In the genomic region with DNA sequence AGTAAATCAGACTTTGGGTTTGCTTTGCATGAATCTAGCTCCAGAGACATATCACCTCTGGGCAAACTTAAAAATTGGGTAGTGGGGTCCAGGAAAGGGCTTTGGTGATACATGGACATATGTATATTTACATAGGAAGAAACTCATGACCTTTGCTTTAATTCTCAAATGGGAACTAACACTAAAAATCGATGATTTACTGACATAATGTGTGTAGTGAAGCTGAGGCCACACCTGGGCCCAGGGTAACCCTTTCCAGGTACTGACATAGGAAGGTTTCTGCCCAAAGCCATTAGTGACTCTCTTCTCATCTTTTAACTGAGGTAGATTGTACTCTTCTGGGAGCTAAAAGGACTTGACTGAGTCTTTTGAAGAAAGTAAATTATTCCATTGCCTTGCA, we compare ENCODE assay signal across 15 cellular contexts.
DNase-seq lines count a peak whose midpoint lies in the region; ATAC-seq and TF ChIP-seq lines count a peak whose summit lies in the region.
"Had no signal": no experiment of that assay in that cellular context is flagged by ENCODE, and none has a peak within 500 bp of the region (broad histone marks: within the 10 kb centered on the region; RNA-seq: fewer than 3 reads in every experiment).

No MANE protein-coding gene starts in this region.

- no peak for DNase-seq in IMR-90
- DNase-seq in chondrocyte (ENCODE audit: low spot score) = no peak
- no peak for DNase-seq in right lobe of liver
- DNase-seq in trophoblast cell = no peak
- no peak for DNase-seq in WTC11 (ENCODE audit: low spot score)
- no peak for DNase-seq in activated CD4-positive, alpha-beta T cell treated with anti-CD3 and anti-CD28 coated beads, Interleukin-2, amount 50 U/mL, for 48 hours
- DNase-seq in GM13976 (ENCODE audit: low spot score) = no peak
- DNase-seq: 8988T; AML-193; Caco-2; CD8-positive, alpha-beta memory T cell; DND-41; GDM1; GM23248 had no signal

- H3K4me3 Mint-ChIP-seq in chondrocyte (ENCODE audit: unreplicated experiment) (no peak overlapping the region), WTC11 (no peak overlapping the region)
- H3K4me3 Mint-ChIP-seq: CD8-positive, alpha-beta memory T cell had no signal

- H3K36me3 ChIP-seq in IMR-90 (ENCODE audit: control insufficient read depth, insufficient read depth, low read length) (no peaks in the 10 kb centered on the region), right lobe of liver (no peaks in the 10 kb centered on the region), trophoblast cell (ENCODE audit: control insufficient read depth in 1 of 2, insufficient read depth in 2 of 2, low read length in 2 of 2) (no peaks in the 10 kb centered on the region)
- H3K36me3 ChIP-seq: BLaER1 had no signal

- H3K4me1 ChIP-seq in IMR-90 (ENCODE audit: control insufficient read depth, insufficient read depth, low read length) (peaks cover 12% of the 10 kb centered on the region), right lobe of liver (peaks cover 0 to 53% (median 16%) of the 10 kb centered on the region in 4 donors), trophoblast cell (ENCODE audit: control insufficient read depth in 1 of 2, insufficient read depth in 2 of 2, low read length in 2 of 2) (peaks cover 5 to 6% of the 10 kb centered on the region in 2 experiments)

- H3K27me3 ChIP-seq in IMR-90 (ENCODE audit: control insufficient read depth, insufficient read depth, low read length) (no peaks in the 10 kb centered on the region), right lobe of liver (no peaks in the 10 kb centered on the region), trophoblast cell (ENCODE audit: insufficient read depth, low read length) (no peaks in the 10 kb centered on the region)
- H3K27me3 ChIP-seq: BLaER1 had no signal

- CTCF ChIA-PET in IMR-90 (lab: Yijun Ruan, JAX) = no interaction called here
- CTCF ChIA-PET in WTC11 (lab: Charles Lee) = no interaction called here

- WGBS in IMR-90 (ENCODE audit: extremely low coverage in 2 of 2, insufficient read length in 1 of 2), 2 experiments = no CpG with 5 or more reads among the region's 1 CpG
- WGBS in right lobe of liver (ENCODE audit: insufficient coverage, low coverage, low lambda C conversion rate, missing lambda C conversion rate) = 20% methylated on average over 1 of the region's 1 CpG
- WGBS in trophoblast cell (ENCODE audit: extremely low coverage, insufficient coverage, insufficient read length) = no CpG with 5 or more reads among the region's 1 CpG

- POLR2A ChIA-PET in IMR-90 (lab: Charles Lee; ENCODE audit: unreplicated experiment) (no interaction called here), WTC11 (lab: Charles Lee) (no interaction called here)

- H2BK20ac ChIP-seq in IMR-90 (ENCODE audit: low read depth, low read length) = no peak overlapping the region

- no peak overlapping the region for H3K4ac ChIP-seq in IMR-90 (ENCODE audit: low read depth, low read length)
- H3K4ac ChIP-seq in trophoblast cell (ENCODE audit: low read depth, low read length) = no peak overlapping the region

- no peak overlapping the region for H2BK15ac ChIP-seq in IMR-90 (ENCODE audit: low read depth, low read length)

- dilution Hi-C loops in IMR-90 (cut with HindIII; ENCODE audit: low sequenced_read_pairs, unreplicated experiment) = no loop called here

- no TSS peak for BruUV-seq in IMR-90 (replicated peaks; lab: Mats Ljungman, UMichigan)

- no peak overlapping the region for H2AK5ac ChIP-seq in IMR-90 (ENCODE audit: low read depth, low read length)
- no peak overlapping the region for H2AK5ac ChIP-seq in trophoblast cell (ENCODE audit: low read length)

- no peaks in the 10 kb centered on the region for H3K79me1 ChIP-seq in IMR-90 (ENCODE audit: low read depth in 1 of 2, low read length in 2 of 2)
- peaks cover 8% of the 10 kb centered on the region for H3K79me1 ChIP-seq in trophoblast cell (ENCODE audit: low read length)

- H3K9ac ChIP-seq in IMR-90 (ENCODE audit: low read depth, low read length) = no peak overlapping the region
- H3K9ac ChIP-seq in trophoblast cell (ENCODE audit: low read length) = no peak overlapping the region
- H3K9ac ChIP-seq: BLaER1, GM23248 had no signal

- no peaks in the 10 kb centered on the region for H4K20me1 ChIP-seq in IMR-90 (ENCODE audit: insufficient read depth, low read length)
- H4K20me1 ChIP-seq: BLaER1 had no signal

- peaks cover 58% of the 10 kb centered on the region for H3K4me1 Mint-ChIP-seq in chondrocyte (ENCODE audit: low read depth)
- peaks cover 62% of the 10 kb centered on the region for H3K4me1 Mint-ChIP-seq in WTC11

- H4K5ac ChIP-seq in IMR-90 (ENCODE audit: low read depth, low read length) = no peak overlapping the region

- H2BK120ac ChIP-seq in IMR-90 (ENCODE audit: low read depth, low read length) = no peak overlapping the region
- no peak overlapping the region for H2BK120ac ChIP-seq in trophoblast cell (ENCODE audit: insufficient read depth, low read length, poor library complexity)

- no peak overlapping the region for H3K56ac ChIP-seq in IMR-90 (ENCODE audit: extremely low read depth, insufficient read depth, low read length)

- no peak for TF ChIP-seq CTCF in IMR-90 (conservative IDR thresholded peaks at IDR 0.05; ENCODE audit: low read depth, low read length)
- no peak for TF ChIP-seq CTCF in chondrocyte (IDR thresholded peaks at IDR 0.05)
- TF ChIP-seq CTCF in right lobe of liver (IDR thresholded peaks at IDR 0.05) = no peak
- TF ChIP-seq CTCF in WTC11 (IDR thresholded peaks at IDR 0.05) = no peak
- TF ChIP-seq CTCF in GM13976 (IDR thresholded peaks at IDR 0.05; ENCODE audit: borderline replicate concordance, control extremely low read depth, extremely low read depth, insufficient read depth, missing control alignments) = no peak

- H3K79me2 ChIP-seq in trophoblast cell (ENCODE audit: control insufficient read depth, insufficient read depth, low read length, poor library complexity) = no peaks in the 10 kb centered on the region

- H3K18ac ChIP-seq in IMR-90 (ENCODE audit: low read depth, low read length) (peak overlapping the region; percentile 61; the same call in 1 of the 2 replicates), trophoblast cell (ENCODE audit: low read length) (no peak overlapping the region)

- no peak overlapping the region for H4K12ac ChIP-seq in trophoblast cell (ENCODE audit: low read depth, low read length)

- ATAC-seq in IMR-90 (ENCODE audit: low read depth) = no peak
- ATAC-seq in right lobe of liver = peak; percentile 53 to 69 (median 60)
- ATAC-seq in WTC11 = no peak

- H3K4me3 ChIP-seq in IMR-90 (ENCODE audit: insufficient read depth, low read depth, low read length) (no peak overlapping the region), right lobe of liver (no peak overlapping the region), trophoblast cell (ENCODE audit: low read depth, low read length) (no peak overlapping the region)
- H3K4me3 ChIP-seq: BLaER1, GM23248 had no signal

- H3K14ac ChIP-seq in IMR-90 (replicated peaks; ENCODE audit: low read depth, low read length) (no peak overlapping the region), trophoblast cell (ENCODE audit: low read length) (no peak overlapping the region)

- H3K9me3 ChIP-seq in IMR-90 (ENCODE audit: control insufficient read depth, insufficient read depth, low read length) = peaks cover 5% of the 10 kb centered on the region
- no peaks in the 10 kb centered on the region for H3K9me3 ChIP-seq in right lobe of liver
- H3K9me3 ChIP-seq in trophoblast cell (ENCODE audit: insufficient read depth, low read depth, low read length) = no peaks in the 10 kb centered on the region

- H3K4me2 ChIP-seq in IMR-90 (ENCODE audit: low read depth, low read length) = no peak overlapping the region
- H3K4me2 ChIP-seq in trophoblast cell (ENCODE audit: low read length) = no peak overlapping the region
- H3K4me2 ChIP-seq: BLaER1 had no signal

- in situ Hi-C loops in IMR-90 (cut with MboI; ENCODE audit: low sequenced_read_pairs) = no loop called here
- in situ Hi-C loops in GM13976 (cut with MboI; ENCODE audit: low sequenced_read_pairs, unreplicated experiment) = no loop called here

- peaks cover 2% of the 10 kb centered on the region for H3K36me3 Mint-ChIP-seq in chondrocyte (ENCODE audit: low read depth)
- H3K36me3 Mint-ChIP-seq in WTC11 = peaks cover 11% of the 10 kb centered on the region

- H3K9me3 Mint-ChIP-seq in chondrocyte (ENCODE audit: low read depth) (peaks cover 7% of the 10 kb centered on the region), WTC11 (peaks cover 12% of the 10 kb centered on the region)

- TF ChIP-seq POLR2A in IMR-90 (IDR thresholded peaks at IDR 0.05; ENCODE audit: low read depth, low read length) = no peak
- TF ChIP-seq POLR2A in right lobe of liver (IDR thresholded peaks at IDR 0.05) = no peak

- no peak overlapping the region for H3K23ac ChIP-seq in IMR-90 (ENCODE audit: low read depth, low read length)
- no peak overlapping the region for H3K23ac ChIP-seq in trophoblast cell (ENCODE audit: low read length)

- no peaks in the 10 kb centered on the region for H3K9me1 ChIP-seq in IMR-90 (ENCODE audit: insufficient read depth, low read length)

- H4K8ac ChIP-seq in IMR-90 (ENCODE audit: low read depth in 2 of 2, low read length in 2 of 2) = no peak overlapping the region
- no peak overlapping the region for H4K8ac ChIP-seq in trophoblast cell (ENCODE audit: low read depth, low read length)

- no peaks in the 10 kb centered on the region for H3K27me3 Mint-ChIP-seq in chondrocyte (ENCODE audit: low read depth)
- H3K27me3 Mint-ChIP-seq in WTC11 (ENCODE audit: low read depth) = no peaks in the 10 kb centered on the region; the same call in 1 of the 2 replicates
- H3K27me3 Mint-ChIP-seq: CD8-positive, alpha-beta memory T cell had no signal

- H4K91ac ChIP-seq in IMR-90 (ENCODE audit: insufficient read depth, low read depth, low read length) = no peak overlapping the region
- H4K91ac ChIP-seq in trophoblast cell (ENCODE audit: low read depth, low read length) = no peak overlapping the region

- TF ChIP-seq RAD21 in IMR-90 (IDR thresholded peaks at IDR 0.05; ENCODE audit: low read length) = no peak

- no peak overlapping the region for H3K27ac ChIP-seq in IMR-90 (ENCODE audit: insufficient read depth, low read length)
- no peak overlapping the region for H3K27ac ChIP-seq in right lobe of liver
- no peak overlapping the region for H3K27ac ChIP-seq in trophoblast cell (ENCODE audit: low read depth, low read length)
- H3K27ac ChIP-seq: BLaER1, GM23248 had no signal

- intact Hi-C loops in IMR-90 (cut with micrococcal nuclease) (no loop called here), right lobe of liver (cut with DNase I) (no loop called here)

- peak overlapping the region; percentile 22 for H3K27ac Mint-ChIP-seq in chondrocyte (ENCODE audit: unreplicated experiment)
- no peak overlapping the region for H3K27ac Mint-ChIP-seq in WTC11

- H2AFZ ChIP-seq in IMR-90 (replicated peaks; ENCODE audit: low read length, poor library complexity) (no peak overlapping the region), trophoblast cell (ENCODE audit: insufficient read depth, low read length, poor library complexity) (no peak overlapping the region)
- H2AFZ ChIP-seq: GM23248 had no signal

- peak overlapping the region; percentile 23 for H2BK12ac ChIP-seq in trophoblast cell (ENCODE audit: low read length)

- H2AK9ac ChIP-seq in IMR-90 (replicated peaks; ENCODE audit: low read depth, low read length, poor library complexity) = no peak overlapping the region

- H2BK5ac ChIP-seq in IMR-90 (ENCODE audit: low read depth, low read length, poor library complexity, severe bottlenecking) = no peak overlapping the region
- no peak overlapping the region for H2BK5ac ChIP-seq in trophoblast cell (ENCODE audit: low read depth, low read length, poor library complexity)

Comparison
In these comparisons a context has a peak if more than half of its experiments do, and no peak if none do; other contexts are left out.
1. ATAC-seq: peak in right lobe of liver (4 of 4); none in IMR-90 (single experiment) and WTC11 (single experiment).